11 cellular contexts compared by ENCODE assay signal in the genomic region with DNA sequence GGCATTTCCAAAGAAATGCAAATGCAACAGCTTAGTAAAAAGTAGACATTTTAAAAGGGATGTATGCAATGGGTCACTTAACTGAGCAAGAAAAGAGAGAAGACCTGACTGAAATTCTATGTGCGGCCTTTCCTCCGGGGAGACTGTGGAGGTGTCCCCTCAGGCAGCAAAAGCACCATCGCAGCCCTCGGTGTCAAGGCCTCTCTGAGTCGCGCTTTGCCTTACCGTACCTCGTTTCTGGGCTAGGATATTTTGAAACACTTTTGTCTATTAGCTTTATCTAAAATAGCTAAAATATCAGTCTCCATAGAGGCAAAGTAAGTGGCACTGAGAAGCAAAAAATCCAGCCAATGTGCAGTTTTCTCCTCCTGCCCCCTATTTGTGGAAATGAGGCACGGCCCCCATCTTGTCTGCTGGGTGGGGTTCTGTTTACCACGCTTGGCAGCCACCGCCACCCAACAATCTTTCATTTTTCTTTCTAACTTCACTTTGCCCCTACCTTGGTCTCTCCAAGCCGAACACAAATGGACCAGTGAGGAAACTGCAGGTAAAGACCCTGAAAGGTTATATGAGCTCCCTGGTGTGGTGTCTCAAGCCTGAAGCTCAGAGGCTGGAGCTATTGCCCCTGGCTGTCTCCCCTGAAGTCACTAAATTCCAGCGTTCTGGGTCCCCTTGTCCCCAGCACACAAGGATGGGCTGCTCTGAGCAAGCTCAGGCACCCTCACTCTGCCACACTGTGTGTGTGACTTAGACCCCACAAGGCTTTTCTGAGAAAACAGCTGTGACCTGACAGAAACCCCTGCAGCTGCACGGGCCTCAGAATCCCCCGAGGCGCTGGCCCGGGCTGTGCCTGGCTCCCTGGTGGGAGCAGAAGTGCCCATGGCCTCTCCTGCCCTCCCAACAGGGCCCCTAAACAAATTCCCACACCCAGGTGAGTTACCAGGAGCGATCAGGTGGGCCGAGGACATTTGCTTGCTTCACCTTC. TPM values are rescaled to one million over a fixed set of nuclear protein-coding genes. Genes with fewer than 3 reads are reported as not detected.
DNase-seq lines count a peak whose midpoint lies in the region; ATAC-seq and TF ChIP-seq lines count a peak whose summit lies in the region.
"Had no signal": no experiment of that assay in that cellular context is flagged by ENCODE, and none has a peak within 500 bp of the region (broad histone marks: within the 10 kb centered on the region; RNA-seq: fewer than 3 reads in every experiment).

No MANE protein-coding gene starts in this region.

- no peaks in the 10 kb centered on the region for H3K9me2 ChIP-seq in OCI-LY7 (ENCODE audit: insufficient read depth, low read length)

- CTCF ChIA-PET in OCI-LY7 (lab: Charles Lee; ENCODE audit: unreplicated experiment): no interaction called here

- H3K27me3 ChIP-seq in effector memory CD4-positive, alpha-beta T cell (replicated peaks; ENCODE audit: control insufficient read depth, insufficient read depth, low read length, poor library complexity, severe bottlenecking): no peaks in the 10 kb centered on the region

- H3K4me1 ChIP-seq in OCI-LY7 (ENCODE audit: insufficient read depth, low read length, poor library complexity, severe bottlenecking): peaks cover 8% of the 10 kb centered on the region
- peaks cover 37% of the 10 kb centered on the region for H3K4me1 ChIP-seq in effector memory CD4-positive, alpha-beta T cell (ENCODE audit: control insufficient read depth, insufficient read depth, low read length, poor library complexity, severe bottlenecking)
- H3K4me1 ChIP-seq: heart right ventricle had no signal

- no peaks in the 10 kb centered on the region for H3K9me3 Mint-ChIP-seq in stimulated activated naive CD8-positive, alpha-beta T cell treated with anti-CD3 and anti-CD28 coated beads, Interleukin-15, amount 100 ng/mL, for 72 hours

- peaks cover 42% of the 10 kb centered on the region for H3K4me1 Mint-ChIP-seq in stimulated activated naive CD8-positive, alpha-beta T cell treated with anti-CD3 and anti-CD28 coated beads, Interleukin-15, amount 100 ng/mL, for 72 hours

- H3K27ac Mint-ChIP-seq in stimulated activated naive CD8-positive, alpha-beta T cell treated with anti-CD3 and anti-CD28 coated beads, Interleukin-15, amount 100 ng/mL, for 72 hours: peak overlapping the region; percentile 97 to 99

- H3K4me3 Mint-ChIP-seq in stimulated activated naive CD8-positive, alpha-beta T cell treated with anti-CD3 and anti-CD28 coated beads, Interleukin-15, amount 100 ng/mL, for 72 hours: peak overlapping the region; percentile 91 to 99

- H3K4me3 ChIP-seq in OCI-LY7 (ENCODE audit: low read depth, low read length, poor library complexity, severe bottlenecking): no peak overlapping the region
- H3K4me3 ChIP-seq in effector memory CD4-positive, alpha-beta T cell (ENCODE audit: insufficient read depth, low read depth, low read length, poor library complexity, severe bottlenecking): peak overlapping the region; percentile 94

- no peak overlapping the region for H3K4me2 ChIP-seq in OCI-LY7 (ENCODE audit: low read length)

- intact Hi-C loops in OCI-LY7 (cut with micrococcal nuclease; ENCODE audit: unreplicated experiment): no loop called here

- TF ChIP-seq CTCF in OCI-LY7 (conservative IDR thresholded peaks at IDR 0.05; ENCODE audit: low read length): no peak

- no peak for DNase-seq in OCI-LY7 (ENCODE audit: low spot score)
- peak; percentile 84 for DNase-seq in activated CD8-positive, alpha-beta memory T cell treated with anti-CD3 and anti-CD28 coated beads for 24 hours
- DNase-seq in effector memory CD4-positive, alpha-beta T cell: no peak
- DNase-seq in stimulated activated naive CD8-positive, alpha-beta T cell treated with anti-CD3 and anti-CD28 coated beads, Interleukin-15, amount 100 ng/mL, for 72 hours: peak; percentile 36
- DNase-seq in NCI-H128 (lab: John Stamatoyannopoulos, UW; ENCODE audit: unreplicated experiment): no peak
- DNase-seq in NCI-H510A treated with DMSO at 0.1 percent for 48 hours (lab: John Stamatoyannopoulos, UW): no peak
- DNase-seq: NCI-H1048, NCI-H526 treated with DMSO at 0.1 percent for 48 hours had no signal

- no peaks in the 10 kb centered on the region for H3K36me3 ChIP-seq in OCI-LY7 (ENCODE audit: insufficient read depth, low read length)
- no peaks in the 10 kb centered on the region for H3K36me3 ChIP-seq in effector memory CD4-positive, alpha-beta T cell (ENCODE audit: control insufficient read depth, insufficient read depth, low read length)
- H3K36me3 ChIP-seq: heart right ventricle had no signal

- no peaks in the 10 kb centered on the region for H3K79me2 ChIP-seq in OCI-LY7 (ENCODE audit: insufficient read depth, low read depth, low read length)

- no peaks in the 10 kb centered on the region for H3K9me3 ChIP-seq in OCI-LY7 (ENCODE audit: low read length)
- no peaks in the 10 kb centered on the region for H3K9me3 ChIP-seq in effector memory CD4-positive, alpha-beta T cell (ENCODE audit: control insufficient read depth, low read length)
- H3K9me3 ChIP-seq: heart right ventricle had no signal

- POLR2A ChIA-PET in OCI-LY7 (lab: Charles Lee): interaction anchor here (0.6 to 2.3 kb wide), 5 partner anchors 9 to 611 kb away, joined by 3 to 7 read pairs (median 4); no protein-coding TSS in a partner anchor

- H3K27ac ChIP-seq in OCI-LY7 (ENCODE audit: low read depth, low read length, poor library complexity, severe bottlenecking): no peak overlapping the region
- peak overlapping the region; percentile 96 for H3K27ac ChIP-seq in effector memory CD4-positive, alpha-beta T cell (ENCODE audit: insufficient read depth, low read length, poor library complexity, severe bottlenecking)

- H3K27me3 Mint-ChIP-seq in stimulated activated naive CD8-positive, alpha-beta T cell treated with anti-CD3 and anti-CD28 coated beads, Interleukin-15, amount 100 ng/mL, for 72 hours: no peaks in the 10 kb centered on the region

- H4K20me1 ChIP-seq in OCI-LY7 (ENCODE audit: insufficient read depth, low read length): no peaks in the 10 kb centered on the region

- no TSS peak for BruUV-seq in OCI-LY7 (replicated peaks; lab: Mats Ljungman, UMichigan)

- ATAC-seq in stimulated activated naive CD8-positive, alpha-beta T cell treated with anti-CD3 and anti-CD28 coated beads, Interleukin-15, amount 100 ng/mL, for 72 hours: peak; percentile 34
- ATAC-seq in GM21390 (IDR thresholded peaks at IDR 0.05; ENCODE audit: unreplicated experiment): no peak

- H2AFZ ChIP-seq in OCI-LY7 (ENCODE audit: low read length): peak overlapping the region; percentile 20; the same call in 1 of the 2 replicates

RNA-seq across cellular contexts. Expression of a gene that starts 1.6 kb away (rescaled TPM):
- total RNA-seq in OCI-LY7 (2014; rRNA removed; shearing (Covaris generic)): 1.6 and 2.3 TPM in 2 replicates
- 1.2 and 2.2 TPM in 2 replicates for total RNA-seq in OCI-LY7 (2022)
- total RNA-seq: osteoblast had no signal

RNA-seq across cellular contexts. Expression of a gene that starts 36.9 kb away (rescaled TPM):
- 36.0 and 52.2 TPM in 2 replicates for total RNA-seq in OCI-LY7 (2014; rRNA removed; shearing (Covaris generic))
- 40.4 and 45.9 TPM in 2 replicates for total RNA-seq in OCI-LY7 (2022)

Comparison
In these comparisons a context has a peak if more than half of its experiments do, and no peak if none do; other contexts are left out.
1. DNase-seq: peak in activated CD8-positive, alpha-beta memory T cell treated with anti-CD3 and anti-CD28 coated beads for 24 hours (single experiment) and stimulated activated naive CD8-positive, alpha-beta T cell treated with anti-CD3 and anti-CD28 coated beads, Interleukin-15, amount 100 ng/mL, for 72 hours (2 of 2); none in OCI-LY7 (single experiment), effector memory CD4-positive, alpha-beta T cell (0 of 3), NCI-H128 (single experiment) and NCI-H510A treated with DMSO at 0.1 percent for 48 hours (single experiment).